ENCODE assay signal across 8 cellular contexts in genomic region chr2:79219383-79219988, GRCh38. TPM values are rescaled to one million over a fixed set of nuclear protein-coding genes. Genes with fewer than 3 reads are reported as not detected.
DNase-seq lines count a peak whose midpoint lies in the region; ATAC-seq and TF ChIP-seq lines count a peak whose summit lies in the region.

No MANE protein-coding gene starts in this region.

- H3K4me2 ChIP-seq in mesenchymal stem cell (ENCODE audit: low read length, poor library complexity, severe bottlenecking), result no peak overlapping the region

- no peak overlapping the region for H4K91ac ChIP-seq in mesenchymal stem cell (ENCODE audit: low read length)

- H3K9me3 ChIP-seq in mesenchymal stem cell (ENCODE audit: control insufficient read depth, low read length), result no peaks in the 10 kb centered on the region

- H3K9ac ChIP-seq in mesenchymal stem cell (ENCODE audit: low read length), result no peak overlapping the region

- no peak overlapping the region for H2AFZ ChIP-seq in mesenchymal stem cell (ENCODE audit: low read depth, low read length)

- ATAC-seq in HG03064 (IDR thresholded peaks at IDR 0.05; ENCODE audit: low read depth, unreplicated experiment), result peak; percentile 61

- H2BK12ac ChIP-seq in mesenchymal stem cell (ENCODE audit: low read length in 2 of 2), result no peak overlapping the region

- H3K79me1 ChIP-seq in mesenchymal stem cell (replicated peaks; ENCODE audit: low read length, poor library complexity, severe bottlenecking), result no peaks in the 10 kb centered on the region

- no peak overlapping the region for H4K8ac ChIP-seq in mesenchymal stem cell (ENCODE audit: low read length)

- peak; percentile 69 for TF ChIP-seq CTCF in GM13976 (IDR thresholded peaks at IDR 0.05; ENCODE audit: borderline replicate concordance, control extremely low read depth, extremely low read depth, insufficient read depth, missing control alignments)

- H3K14ac ChIP-seq in mesenchymal stem cell (ENCODE audit: low read length in 2 of 2), result no peak overlapping the region

- 25% methylated on average over 8 of the region's 9 CpGs for WGBS in mesenchymal stem cell

- no peaks in the 10 kb centered on the region for H3K4me1 ChIP-seq in mesenchymal stem cell (ENCODE audit: control insufficient read depth, insufficient read depth, low read depth, low read length)

- H2BK5ac ChIP-seq in mesenchymal stem cell (ENCODE audit: low read depth, low read length, poor library complexity, severe bottlenecking), result no peak overlapping the region

- H3K23ac ChIP-seq in mesenchymal stem cell (ENCODE audit: low read length in 2 of 2), result no peak overlapping the region

- H3K4ac ChIP-seq in mesenchymal stem cell (ENCODE audit: low read depth in 1 of 2, low read length in 2 of 2), result no peak overlapping the region

- H2BK120ac ChIP-seq in mesenchymal stem cell (ENCODE audit: low read depth, low read length), result no peak overlapping the region

- no peak overlapping the region for H3K18ac ChIP-seq in mesenchymal stem cell (ENCODE audit: low read depth in 1 of 2, low read length in 2 of 2)

- no peak overlapping the region for H2BK15ac ChIP-seq in mesenchymal stem cell (ENCODE audit: low read depth, poor library complexity, severe bottlenecking)

- H3K27ac ChIP-seq in mesenchymal stem cell (ENCODE audit: low read length, poor library complexity, severe bottlenecking), result no peak overlapping the region

- H3K36me3 ChIP-seq in mesenchymal stem cell (ENCODE audit: control insufficient read depth in 1 of 2, insufficient read depth in 2 of 2, low read depth in 1 of 2, low read length in 2 of 2), result no peaks in the 10 kb centered on the region

- in situ Hi-C loops in GM13976 (cut with MboI; ENCODE audit: low sequenced_read_pairs, unreplicated experiment), result no loop called here

- DNase-seq in COLO668 (lab: John Stamatoyannopoulos, UW; ENCODE audit: unreplicated experiment) (peak; percentile 29), GM13976 (ENCODE audit: low spot score) (peak; percentile 42), NCI-H748 treated with DMSO at 0.1 percent for 48 hours (lab: John Stamatoyannopoulos, UW) (peak; percentile 35), cerebellar cortex (ENCODE audit: low spot score) (peak; percentile 35), mesenchymal stem cell (peak; percentile 14), OCI-M2 (lab: John Stamatoyannopoulos, UW; ENCODE audit: unreplicated experiment) (no peak)
- no peak for DNase-seq in activated CD4-positive, CD25-positive, alpha-beta regulatory T cell treated with anti-CD3 and anti-CD28 coated beads, Interleukin-2, amount 50 U/mL, for 72 hours

- no peaks in the 10 kb centered on the region for H3K27me3 ChIP-seq in mesenchymal stem cell (ENCODE audit: control insufficient read depth in 1 of 2, insufficient read depth in 1 of 2, low read length in 2 of 2)

- no peak overlapping the region for H3K4me3 ChIP-seq in mesenchymal stem cell (ENCODE audit: insufficient read depth in 1 of 2, low read depth in 1 of 2, low read length in 2 of 2)

- H2AK5ac ChIP-seq in mesenchymal stem cell (ENCODE audit: low read length, severe bottlenecking), result no peak overlapping the region

RNA-seq across cellular contexts. Expression of gene REG3A, which starts 59.9 kb away (rescaled TPM):
- polyA plus RNA-seq in mesenchymal stem cell (2013, experiment 1 of 2), result not detected
- not detected for polyA plus RNA-seq in mesenchymal stem cell (2013, experiment 2 of 2)

Comparison
In these comparisons a context has a peak if more than half of its experiments do, and no peak if none do; other contexts are left out.
1. DNase-seq: peak in COLO668 (single experiment), GM13976 (single experiment), NCI-H748 treated with DMSO at 0.1 percent for 48 hours (single experiment), cerebellar cortex (single experiment) and mesenchymal stem cell (single experiment); none in activated CD4-positive, CD25-positive, alpha-beta regulatory T cell treated with anti-CD3 and anti-CD28 coated beads, Interleukin-2, amount 50 U/mL, for 72 hours (single experiment) and OCI-M2 (single experiment).